Comparison of ENCODE assay signal across 10 cellular contexts in the genomic region with DNA sequence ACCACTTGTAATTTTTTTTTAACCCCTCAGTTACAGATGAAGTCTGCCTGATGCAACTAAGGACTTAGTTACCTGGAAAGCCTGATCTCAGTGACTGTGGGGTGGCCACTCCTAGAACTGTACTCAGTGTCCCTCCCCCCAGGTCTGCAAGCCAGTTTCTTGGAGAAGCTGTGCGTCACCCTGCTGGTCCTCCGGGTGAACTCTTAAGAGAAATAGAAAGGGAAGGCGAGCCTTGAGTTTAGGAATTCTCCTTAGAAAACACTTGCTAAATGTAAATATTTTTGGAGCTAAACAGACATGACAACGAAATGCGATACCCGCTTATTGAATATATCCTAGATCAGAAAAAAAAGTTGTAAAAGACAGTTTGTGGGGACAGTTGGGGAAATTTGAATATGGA. TPM values are rescaled to one million over a fixed set of nuclear protein-coding genes. Genes with fewer than 3 reads are reported as not detected.
DNase-seq lines count a peak whose midpoint lies in the region; ATAC-seq and TF ChIP-seq lines count a peak whose summit lies in the region.
"Had no signal": no experiment of that assay in that cellular context is flagged by ENCODE, and none has a peak within 500 bp of the region (broad histone marks: within the 10 kb centered on the region; RNA-seq: fewer than 3 reads in every experiment).

No MANE protein-coding gene starts in this region.

- no peaks in the 10 kb centered on the region for H3K79me2 ChIP-seq in H9 (ENCODE audit: insufficient read depth, low read length)

- H2BK12ac ChIP-seq in H9 (ENCODE audit: insufficient read length, low read depth, low read length) = no peak overlapping the region

- no peaks in the 10 kb centered on the region for H3K79me1 ChIP-seq in H9 (ENCODE audit: insufficient read depth, low read depth, low read length, poor library complexity, severe bottlenecking)

- H3K27ac ChIP-seq in H9 (ENCODE audit: insufficient read length, low read depth, low read length) (no peak overlapping the region), spleen (peak overlapping the region in 5 of 8 donors; percentile 5 to 64 (median 61))

- intact Hi-C loops in MCF 10A (cut with micrococcal nuclease) (loop anchor here (5.0 kb wide), 1 partner anchor 53 kb away; a partner anchor contains a TSS), spleen (cut with DNase I; ENCODE audit: low total_unique reads) (no loop called here)

- H2BK5ac ChIP-seq in H9 (ENCODE audit: insufficient read length, low read length) = no peak overlapping the region

- H2AK5ac ChIP-seq in H9 (ENCODE audit: insufficient read length, low read length) = no peak overlapping the region

- no peak for TF ChIP-seq POLR2A in spleen (IDR thresholded peaks at IDR 0.05)

- in situ Hi-C loops in KBM-7 (cut with MboI; ENCODE audit: low pct_unique_long_range_greater_than_20kb, low sequenced_read_pairs) = no loop called here

- H3K4me1 Mint-ChIP-seq in H9 (peaks cover 18 to 24% of the 10 kb centered on the region in 2 experiments), MCF 10A (ENCODE audit: insufficient read depth, unreplicated experiment) (peaks cover 35% of the 10 kb centered on the region)
- peaks cover 10% of the 10 kb centered on the region for H3K4me1 Mint-ChIP-seq in activated CD8-positive, alpha-beta memory T cell treated with anti-CD3 and anti-CD28 coated beads, Interleukin-2, amount 10 ng/mL, durations not matched to agents 7 days and 5 days

- no TSS peak for BruUV-seq in MCF 10A (replicated peaks; lab: Mats Ljungman, UMichigan)

- no peak overlapping the region for H2BK20ac ChIP-seq in H9 (ENCODE audit: low read depth, low read length, poor library complexity, severe bottlenecking)

- no CpG with 5 or more reads among the region's 6 CpGs for WGBS in H9 (ENCODE audit: extremely low coverage, insufficient read length, low lambda C conversion rate)
- 81 to 90% (median 87%) methylated on average over 6 of the region's 6 CpGs for WGBS in spleen, 5 donors

- no peak overlapping the region for H2AFZ ChIP-seq in H9 (ENCODE audit: low read length)

- no peak overlapping the region for H3K14ac ChIP-seq in H9 (ENCODE audit: insufficient read depth, low read length)

- DNase-seq in H9 = no peak
- DNase-seq in MCF 10A (ENCODE audit: unreplicated experiment) = peak; percentile 63
- DNase-seq in iris pigment epithelial cell (ENCODE audit: low read depth) = peak; percentile 96
- no peak for DNase-seq in spleen
- no peak for DNase-seq in NCI-H446 treated with DMSO at 0.1 percent for 48 hours (lab: John Stamatoyannopoulos, UW)
- no peak for DNase-seq in KBM-7
- DNase-seq in epidermal melanocyte (ENCODE audit: insufficient read length, low spot score) = no peak
- DNase-seq in activated CD8-positive, alpha-beta memory T cell treated with anti-CD3 and anti-CD28 coated beads, Interleukin-2, amount 10 ng/mL, durations not matched to agents 7 days and 5 days = no peak
- DNase-seq: activated CD8-positive, alpha-beta T cell treated with anti-CD3 and anti-CD28 coated beads, Interleukin-2, amount 10 ng/mL, durations not matched to agents 7 days and 5 days; NCI-H2107 had no signal

- H4K91ac ChIP-seq in H9 (ENCODE audit: insufficient read length, low read depth, low read length) = no peak overlapping the region

- CTCF ChIA-PET in MCF 10A (lab: Yijun Ruan, JAX) = interaction anchor here (0.6 to 1.6 kb wide), 5 partner anchors 8 to 84 kb away, joined by 3 to 6 read pairs (median 4); no protein-coding TSS in a partner anchor
- CTCF ChIA-PET in activated CD8-positive, alpha-beta memory T cell treated with anti-CD3 and anti-CD28 coated beads, Interleukin-2, amount 10 ng/mL, durations not matched to agents 7 days and 5 days (lab: Charles Lee) = no interaction called here

- H3K23me2 ChIP-seq in H9 (ENCODE audit: insufficient read length, low read depth, low read length, poor library complexity, severe bottlenecking) = no peaks in the 10 kb centered on the region

- H3K27me3 ChIP-seq in H9 (ENCODE audit: insufficient read depth, low read length) (no peaks in the 10 kb centered on the region), spleen (replicated peaks in 1 of 7) (no peaks in the 10 kb centered on the region)

- H3K56ac ChIP-seq in H9 (ENCODE audit: insufficient read length, low read depth, low read length) = no peak overlapping the region

- ATAC-seq in activated CD8-positive, alpha-beta memory T cell treated with anti-CD3 and anti-CD28 coated beads, Interleukin-2, amount 10 ng/mL, durations not matched to agents 7 days and 5 days = no peak
- ATAC-seq: activated CD8-positive, alpha-beta T cell treated with anti-CD3 and anti-CD28 coated beads, Interleukin-2, amount 10 ng/mL, durations not matched to agents 7 days and 5 days had no signal

- peaks cover 0 to 36% (median 2%) of the 10 kb centered on the region in 6 donors for H3K36me3 ChIP-seq in spleen

- H3K9me3 Mint-ChIP-seq in H9 = no peaks in the 10 kb centered on the region
- no peaks in the 10 kb centered on the region for H3K9me3 Mint-ChIP-seq in MCF 10A (ENCODE audit: unreplicated experiment)
- no peaks in the 10 kb centered on the region for H3K9me3 Mint-ChIP-seq in activated CD8-positive, alpha-beta memory T cell treated with anti-CD3 and anti-CD28 coated beads, Interleukin-2, amount 10 ng/mL, durations not matched to agents 7 days and 5 days (ENCODE audit: low read depth)

- H3K4me1 ChIP-seq in H9 (ENCODE audit: insufficient read depth, low read length) (no peaks in the 10 kb centered on the region), spleen (peaks cover 0 to 33% (median 10%) of the 10 kb centered on the region in 6 donors)

- H4K5ac ChIP-seq in H9 (ENCODE audit: insufficient read length, low read depth, low read length) = no peak overlapping the region

- POLR2A ChIA-PET in MCF 10A (lab: Yijun Ruan, JAX) = interaction anchor here (1.0 to 5.6 kb wide), 8 partner anchors 14 to 53 kb away, joined by 3 to 58 read pairs (median 4); a partner anchor contains a TSS

- H2BK120ac ChIP-seq in H9 (ENCODE audit: low read depth, low read length, poor library complexity, severe bottlenecking) = no peak overlapping the region

- H2BK15ac ChIP-seq in H9 (ENCODE audit: low read depth, low read length) = no peak overlapping the region

- H4K8ac ChIP-seq in H9 (replicated peaks; ENCODE audit: insufficient read length, low read depth, low read length) = no peak overlapping the region

- peak overlapping the region; percentile 23 for H3K9ac ChIP-seq in H9 (ENCODE audit: extremely low read depth, insufficient read length, low read length)

- H3K4me3 Mint-ChIP-seq in H9 = no peak overlapping the region
- H3K4me3 Mint-ChIP-seq in MCF 10A (ENCODE audit: unreplicated experiment) = peak overlapping the region; percentile 66
- H3K4me3 Mint-ChIP-seq in activated CD8-positive, alpha-beta memory T cell treated with anti-CD3 and anti-CD28 coated beads, Interleukin-2, amount 10 ng/mL, durations not matched to agents 7 days and 5 days = no peak overlapping the region
- H3K4me3 Mint-ChIP-seq: activated CD8-positive, alpha-beta T cell treated with anti-CD3 and anti-CD28 coated beads, Interleukin-2, amount 10 ng/mL, durations not matched to agents 7 days and 5 days had no signal

- H4K20me1 ChIP-seq in H9 (ENCODE audit: control insufficient read depth, insufficient read depth, insufficient read length) = no peaks in the 10 kb centered on the region

- TF ChIP-seq CTCF in H9 (conservative IDR thresholded peaks at IDR 0.05) (no peak), MCF 10A (IDR thresholded peaks at IDR 0.05; ENCODE audit: unreplicated experiment) (no peak), spleen (IDR thresholded peaks at IDR 0.05 in 8 of 11, conservative IDR thresholded peaks at IDR 0.05 in 3 of 11) (no peak)

- no peak overlapping the region for H3K18ac ChIP-seq in H9 (ENCODE audit: insufficient read length, low read depth, low read length)

- no peak overlapping the region for H3K4me2 ChIP-seq in H9 (ENCODE audit: insufficient read depth, insufficient read length, low read length)

- peaks cover 0 to 4% (median 2%) of the 10 kb centered on the region in 3 experiments; a peak in 4 of 7 replicates for H3K36me3 Mint-ChIP-seq in H9 (ENCODE audit: insufficient read depth in 1 of 3, low read depth in 3 of 3)
- H3K36me3 Mint-ChIP-seq in MCF 10A (ENCODE audit: insufficient read depth, unreplicated experiment) = peaks cover 16% of the 10 kb centered on the region
- H3K36me3 Mint-ChIP-seq in activated CD8-positive, alpha-beta memory T cell treated with anti-CD3 and anti-CD28 coated beads, Interleukin-2, amount 10 ng/mL, durations not matched to agents 7 days and 5 days = peaks cover 15% of the 10 kb centered on the region

- H3K9me3 ChIP-seq in H9 (ENCODE audit: control insufficient read depth, low read depth, low read length) (no peaks in the 10 kb centered on the region), spleen (no peaks in the 10 kb centered on the region)

- no peaks in the 10 kb centered on the region for H3K27me3 Mint-ChIP-seq in H9 (ENCODE audit: low read depth)
- H3K27me3 Mint-ChIP-seq in MCF 10A (ENCODE audit: insufficient read depth, unreplicated experiment) = no peaks in the 10 kb centered on the region
- no peaks in the 10 kb centered on the region for H3K27me3 Mint-ChIP-seq in activated CD8-positive, alpha-beta memory T cell treated with anti-CD3 and anti-CD28 coated beads, Interleukin-2, amount 10 ng/mL, durations not matched to agents 7 days and 5 days

- peak overlapping the region in 5 of 8 donors; percentile 7 to 47 (median 19) for H3K4me3 ChIP-seq in spleen

- H3K27ac Mint-ChIP-seq in H9 (peak overlapping the region in 2 of 3 experiments; percentile 31 to 57; a peak in 5 of 7 replicates), MCF 10A (ENCODE audit: low read depth, unreplicated experiment) (peak overlapping the region; percentile 57)
- H3K27ac Mint-ChIP-seq in activated CD8-positive, alpha-beta memory T cell treated with anti-CD3 and anti-CD28 coated beads, Interleukin-2, amount 10 ng/mL, durations not matched to agents 7 days and 5 days = no peak overlapping the region
- H3K27ac Mint-ChIP-seq: activated CD8-positive, alpha-beta T cell treated with anti-CD3 and anti-CD28 coated beads, Interleukin-2, amount 10 ng/mL, durations not matched to agents 7 days and 5 days had no signal

- no peak overlapping the region for H3T11ph ChIP-seq in H9 (ENCODE audit: low read length)

- H3K23ac ChIP-seq in H9 (ENCODE audit: insufficient read length, low read depth, low read length) = no peak overlapping the region

- no peak overlapping the region for H3K4ac ChIP-seq in H9 (ENCODE audit: low read depth, low read length)

RNA-seq across cellular contexts. Expression of a gene that starts 0.7 kb away (rescaled TPM):
- total RNA-seq in H9 (2021) = 0.17 TPM in 1 of 2 replicates, not detected in the other
- 9.8 and 11.0 TPM in 2 replicates for total RNA-seq in MCF 10A (2022)
- 1 to 10 TPM; 2.0 to 6.9 (median 5.4) TPM for total RNA-seq in spleen
- 1 to 10 TPM; 1.5 to 3.3 (median 2.7) TPM for polyA plus RNA-seq in spleen
- under 1 TPM; 0.14 to 0.23 TPM for total RNA-seq in activated CD8-positive, alpha-beta memory T cell treated with anti-CD3 and anti-CD28 coated beads, Interleukin-2, amount 10 ng/mL, durations not matched to agents 7 days and 5 days

RNA-seq across cellular contexts. Expression of a gene that starts 17.4 kb away (rescaled TPM):
- total RNA-seq in H9 (2021) = 108 and 111 TPM in 2 replicates
- total RNA-seq in MCF 10A (2022) = 111 and 127 TPM in 2 replicates
- total RNA-seq in spleen = 100 to 1,000 TPM in 1 of 7 donors, 10 to 100 TPM in 6; 49.6 to 115 (median 83.3) TPM
- polyA plus RNA-seq in spleen = 100 to 1,000 TPM; 261 to 340 (median 296) TPM
- 100 to 1,000 TPM; 109 to 130 TPM for total RNA-seq in activated CD8-positive, alpha-beta memory T cell treated with anti-CD3 and anti-CD28 coated beads, Interleukin-2, amount 10 ng/mL, durations not matched to agents 7 days and 5 days

RNA-seq across cellular contexts. Expression of a gene that starts 50.9 kb away (rescaled TPM):
- 61.4 and 62.0 TPM in 2 replicates for total RNA-seq in H9 (2021)
- total RNA-seq in MCF 10A (2022) = 31.4 and 35.9 TPM in 2 replicates
- total RNA-seq in spleen = 10 to 100 TPM; 36.7 to 63.7 (median 45.6) TPM
- 1 to 10 TPM; 3.6 to 8.0 (median 4.1) TPM for polyA plus RNA-seq in spleen
- total RNA-seq in activated CD8-positive, alpha-beta memory T cell treated with anti-CD3 and anti-CD28 coated beads, Interleukin-2, amount 10 ng/mL, durations not matched to agents 7 days and 5 days = 100 to 1,000 TPM in 1 of 2 experiments, 10 to 100 TPM in 1; 76.5 to 122 TPM

Comparison
In these comparisons a context has a peak if more than half of its experiments do, and no peak if none do; other contexts are left out.
1. DNase-seq: peak in MCF 10A (single experiment) and iris pigment epithelial cell (single experiment); none in H9 (single experiment), spleen (single experiment), NCI-H446 treated with DMSO at 0.1 percent for 48 hours (single experiment), KBM-7 (single experiment), epidermal melanocyte (single experiment) and activated CD8-positive, alpha-beta memory T cell treated with anti-CD3 and anti-CD28 coated beads, Interleukin-2, amount 10 ng/mL, durations not matched to agents 7 days and 5 days (single experiment).